In the genomic region with DNA sequence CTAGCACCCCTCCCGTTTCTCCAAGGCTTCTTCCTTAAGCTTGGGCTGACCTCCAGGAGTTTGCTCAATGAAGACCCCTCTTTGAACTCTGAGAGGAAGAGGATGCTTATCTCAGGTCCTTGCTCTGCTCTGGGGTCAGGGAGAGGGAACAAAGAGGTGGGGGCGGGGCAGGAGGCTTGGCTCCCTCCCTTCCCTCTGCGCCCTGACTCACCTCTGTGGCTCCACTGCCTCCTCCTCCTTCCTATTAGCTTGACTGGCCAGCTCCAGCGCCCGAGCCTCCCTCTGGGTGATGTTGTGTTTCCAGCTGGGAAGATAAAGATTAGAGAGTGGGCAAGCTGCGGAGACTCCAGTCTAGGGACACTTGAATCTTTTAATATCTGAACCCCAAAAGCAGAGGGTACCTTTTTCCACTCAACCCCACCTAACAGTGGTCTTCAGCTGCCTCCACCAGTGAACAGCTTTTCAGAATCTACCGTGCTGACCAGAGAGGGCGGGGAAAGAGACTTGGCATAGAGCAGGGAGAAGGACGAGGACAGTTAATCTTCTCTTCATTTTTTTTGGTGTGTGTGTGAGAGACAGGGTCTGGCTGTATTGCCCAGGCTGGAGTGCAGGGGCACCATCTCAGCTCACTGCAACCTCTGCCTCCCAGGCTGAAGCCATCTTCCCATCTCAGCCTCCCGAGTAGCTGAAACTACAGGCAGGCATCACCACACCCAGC, we compare ENCODE assay signal across 10 cellular contexts.
DNase-seq lines count a peak whose midpoint lies in the region; ATAC-seq, FAIRE-seq and TF ChIP-seq lines count a peak whose summit lies in the region.
"Had no signal": no experiment of that assay in that cellular context is flagged by ENCODE, and none has a peak within 500 bp of the region (broad histone marks: within the 10 kb centered on the region; RNA-seq: fewer than 3 reads in every experiment).

No MANE protein-coding gene starts in this region.

- FAIRE-seq in RCC 7860 (lab: Jason Lieb, UNC): peak; percentile 59

- H3K9me3 ChIP-seq in neuron (ENCODE audit: low read length): no peaks in the 10 kb centered on the region

- no peak overlapping the region for H3K4me3 ChIP-seq in epithelial cell of esophagus (ENCODE audit: low read length)
- H3K4me3 ChIP-seq in neuron (ENCODE audit: low read length): no peak overlapping the region

- H2AFZ ChIP-seq in neuron (ENCODE audit: low read depth, low read length): peak overlapping the region; percentile 11

- H3K27me3 ChIP-seq in neuron (ENCODE audit: insufficient read depth, low read length): no peaks in the 10 kb centered on the region

- DNase-seq in GM20000 (ENCODE audit: low spot score): peak; percentile 2
- DNase-seq in RCC 7860 (ENCODE audit: low spot score): peak; percentile 72
- DNase-seq in epithelial cell of esophagus (ENCODE audit: low read depth): peak; percentile 40
- no peak for DNase-seq in stimulated activated naive CD4-positive, alpha-beta T cell (lab: John Stamatoyannopoulos, UW)
- no peak for DNase-seq in NCI-H748 treated with DMSO at 0.1 percent for 48 hours (lab: John Stamatoyannopoulos, UW)
- DNase-seq: activated CD8-positive, alpha-beta memory T cell treated with anti-CD3 and anti-CD28 coated beads, Interleukin-2, amount 50 U/mL, for 48 hours; T-helper 17 cell had no signal

- ATAC-seq in HG03095 (IDR thresholded peaks at IDR 0.05; ENCODE audit: unreplicated experiment) (no peak), HG03571 (IDR thresholded peaks at IDR 0.05; ENCODE audit: unreplicated experiment) (no peak)
- ATAC-seq: T-helper 17 cell had no signal

- TF ChIP-seq CTCF in GM20000 (IDR thresholded peaks at IDR 0.05; ENCODE audit: extremely low read depth, missing control alignments) (no peak), epithelial cell of esophagus (IDR thresholded peaks at IDR 0.05; ENCODE audit: insufficient read depth, low read depth, low read length, missing control alignments) (no peak)

- H3K36me3 ChIP-seq in neuron (ENCODE audit: insufficient read depth, low read length): no peaks in the 10 kb centered on the region

- H3K4me1 ChIP-seq in neuron (ENCODE audit: insufficient read depth, low read length): peaks cover 8% of the 10 kb centered on the region

Comparison
In these comparisons a context has a peak if more than half of its experiments do, and no peak if none do; other contexts are left out.
1. DNase-seq: peak in GM20000 (single experiment), RCC 7860 (single experiment) and epithelial cell of esophagus (single experiment); none in stimulated activated naive CD4-positive, alpha-beta T cell (0 of 6) and NCI-H748 treated with DMSO at 0.1 percent for 48 hours (single experiment).